7 cellular contexts compared by ENCODE assay signal in the genomic region with DNA sequence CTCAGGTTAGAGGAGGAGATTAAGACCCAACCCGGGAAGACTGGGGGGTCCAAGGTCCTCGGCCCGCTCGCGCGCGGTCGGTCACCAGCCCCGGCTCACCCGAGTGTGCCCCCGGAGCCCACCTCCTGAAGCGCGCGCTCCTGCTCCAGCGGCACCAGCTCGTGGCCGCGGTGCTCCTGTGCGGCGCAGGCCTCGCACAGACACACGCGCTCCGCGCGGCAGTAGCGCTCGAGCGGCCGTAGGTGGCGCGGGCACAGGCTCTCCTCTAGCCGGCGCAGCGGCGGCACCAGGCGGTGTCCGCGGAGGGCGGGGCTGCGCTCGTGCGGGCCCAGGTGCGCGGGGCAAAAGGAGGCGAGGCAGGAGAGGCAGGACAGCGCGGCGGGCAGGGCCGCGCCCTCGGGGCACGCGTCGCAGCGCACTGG. TPM values are rescaled to one million over a fixed set of nuclear protein-coding genes. Genes with fewer than 3 reads are reported as not detected.
DNase-seq lines count a peak whose midpoint lies in the region; ATAC-seq and TF ChIP-seq lines count a peak whose summit lies in the region.

No MANE protein-coding gene starts in this region.

- TF ChIP-seq CTCF in cardiac muscle cell (IDR thresholded peaks at IDR 0.05; ENCODE audit: low read depth, low read length) = peak; percentile 43

- peak; percentile 66 for ATAC-seq in GM18498 (IDR thresholded peaks at IDR 0.05; ENCODE audit: unreplicated experiment)
- no peak for ATAC-seq in HG02588 (IDR thresholded peaks at IDR 0.05; ENCODE audit: unreplicated experiment)

- WGBS in trophoblast cell (ENCODE audit: extremely low coverage, insufficient coverage, insufficient read length) = no CpG with 5 or more reads among the region's 56 CpGs

- no peaks in the 10 kb centered on the region for H3K36me3 ChIP-seq in HUES6 (ENCODE audit: control insufficient read depth, insufficient read depth, low read length)
- no peaks in the 10 kb centered on the region for H3K36me3 ChIP-seq in cardiac muscle cell
- H3K36me3 ChIP-seq in trophoblast cell (ENCODE audit: control insufficient read depth in 1 of 2, insufficient read depth in 2 of 2, low read length in 2 of 2) = no peaks in the 10 kb centered on the region

- no peak overlapping the region for H3K4ac ChIP-seq in trophoblast cell (ENCODE audit: low read depth, low read length)

- H3K23ac ChIP-seq in trophoblast cell (ENCODE audit: low read length) = no peak overlapping the region

- H3K9ac ChIP-seq in HUES6 (ENCODE audit: low read length) = peak overlapping the region; percentile 56
- H3K9ac ChIP-seq in trophoblast cell (ENCODE audit: low read length) = no peak overlapping the region

- H3K4me1 Mint-ChIP-seq in activated naive CD8-positive, alpha-beta T cell treated with anti-CD3 and anti-CD28 coated beads for 36 hours = peaks cover 27% of the 10 kb centered on the region

- H3K18ac ChIP-seq in trophoblast cell (ENCODE audit: low read length) = no peak overlapping the region

- H3K27me3 ChIP-seq in HUES6 (ENCODE audit: control insufficient read depth, insufficient read depth, low read length) = peaks cover 25% of the 10 kb centered on the region
- H3K27me3 ChIP-seq in cardiac muscle cell = peaks cover 30% of the 10 kb centered on the region
- H3K27me3 ChIP-seq in trophoblast cell (ENCODE audit: insufficient read depth, low read length) = peaks cover 19% of the 10 kb centered on the region

- no peak overlapping the region for H2BK12ac ChIP-seq in trophoblast cell (ENCODE audit: low read length)

- no peak overlapping the region for H4K12ac ChIP-seq in trophoblast cell (ENCODE audit: low read depth, low read length)

- in situ Hi-C loops in SK-MEL-5 (cut with HindIII; ENCODE audit: low pct_unique_long_range_greater_than_20kb, low sequenced_read_pairs) = no loop called here

- H3K27me3 Mint-ChIP-seq in activated naive CD8-positive, alpha-beta T cell treated with anti-CD3 and anti-CD28 coated beads for 36 hours = peaks cover 5% of the 10 kb centered on the region

- no peak overlapping the region for H2BK120ac ChIP-seq in trophoblast cell (ENCODE audit: insufficient read depth, low read length, poor library complexity)

- H4K8ac ChIP-seq in trophoblast cell (ENCODE audit: low read depth, low read length) = no peak overlapping the region

- peak overlapping the region; percentile 82 for H3K4me3 Mint-ChIP-seq in activated naive CD8-positive, alpha-beta T cell treated with anti-CD3 and anti-CD28 coated beads for 36 hours

- H2BK5ac ChIP-seq in trophoblast cell (ENCODE audit: low read depth, low read length, poor library complexity) = no peak overlapping the region

- H3K9me3 ChIP-seq in HUES6 (ENCODE audit: control insufficient read depth, insufficient read depth, low read depth, low read length) = no peaks in the 10 kb centered on the region
- H3K9me3 ChIP-seq in cardiac muscle cell (ENCODE audit: low read depth) = no peaks in the 10 kb centered on the region
- H3K9me3 ChIP-seq in trophoblast cell (ENCODE audit: insufficient read depth, low read depth, low read length) = peaks cover 2% of the 10 kb centered on the region

- H3K79me1 ChIP-seq in trophoblast cell (ENCODE audit: low read length) = no peaks in the 10 kb centered on the region

- H3K4me1 ChIP-seq in HUES6 (ENCODE audit: control insufficient read depth, insufficient read depth, low read length) (peaks cover 23% of the 10 kb centered on the region), cardiac muscle cell (ENCODE audit: low read depth) (peaks cover 9% of the 10 kb centered on the region), trophoblast cell (ENCODE audit: control insufficient read depth in 1 of 2, insufficient read depth in 2 of 2, low read length in 2 of 2) (peaks cover 14 to 23% of the 10 kb centered on the region in 2 experiments)

- H3K27ac Mint-ChIP-seq in activated naive CD8-positive, alpha-beta T cell treated with anti-CD3 and anti-CD28 coated beads for 36 hours = peak overlapping the region; percentile 71

- H3K4me3 ChIP-seq in HUES6 (ENCODE audit: low read depth, low read length) (peak overlapping the region; percentile 72), cardiac muscle cell (peak overlapping the region; percentile 12), trophoblast cell (ENCODE audit: low read depth, low read length) (peak overlapping the region; percentile 47)

- H3K79me2 ChIP-seq in trophoblast cell (ENCODE audit: control insufficient read depth, insufficient read depth, low read length, poor library complexity) = no peaks in the 10 kb centered on the region

- peak overlapping the region; percentile 30 for H2AFZ ChIP-seq in trophoblast cell (ENCODE audit: insufficient read depth, low read length, poor library complexity)

- no peak overlapping the region for H3K27ac ChIP-seq in HUES6 (ENCODE audit: low read depth, low read length)
- no peak overlapping the region for H3K27ac ChIP-seq in cardiac muscle cell
- H3K27ac ChIP-seq in trophoblast cell (ENCODE audit: low read depth, low read length) = no peak overlapping the region

- no peak overlapping the region for H3K14ac ChIP-seq in trophoblast cell (ENCODE audit: low read length)

- H2AK5ac ChIP-seq in trophoblast cell (ENCODE audit: low read length) = no peak overlapping the region

- peak; percentile 53 for DNase-seq in SK-MEL-5 (ENCODE audit: low read depth, low spot score)
- peak; percentile 83 for DNase-seq in activated naive CD8-positive, alpha-beta T cell treated with anti-CD3 and anti-CD28 coated beads for 36 hours
- peak; percentile 78 to 81 for DNase-seq in cardiac muscle cell (ENCODE audit: low read depth in 1 of 2, low spot score in 1 of 2)
- peak; percentile 76 to 87 for DNase-seq in trophoblast cell

- H3K4me2 ChIP-seq in trophoblast cell (ENCODE audit: low read length) = peak overlapping the region; percentile 73

- H3K9me3 Mint-ChIP-seq in activated naive CD8-positive, alpha-beta T cell treated with anti-CD3 and anti-CD28 coated beads for 36 hours = no peaks in the 10 kb centered on the region

- peaks cover 5% of the 10 kb centered on the region for H3K36me3 Mint-ChIP-seq in activated naive CD8-positive, alpha-beta T cell treated with anti-CD3 and anti-CD28 coated beads for 36 hours

- H4K91ac ChIP-seq in trophoblast cell (ENCODE audit: low read depth, low read length) = no peak overlapping the region

RNA-seq across cellular contexts. Expression of a gene that starts 0.6 kb away (rescaled TPM):
- total RNA-seq in SK-MEL-5 (2014; rRNA removed; shearing (Covaris generic)) = 7.3 and 8.1 TPM in 2 replicates
- polyA plus RNA-seq in SK-MEL-5 (2015; cell fraction: cytosol; rRNA removed) = 15.1 and 19.4 TPM in 2 replicates
- polyA plus RNA-seq in SK-MEL-5 (2015; cell fraction: nucleus; rRNA removed) = 17.8 and 28.5 TPM in 2 replicates
- total RNA-seq in activated naive CD8-positive, alpha-beta T cell treated with anti-CD3 and anti-CD28 coated beads for 36 hours = 10 to 100 TPM; 16.4 to 18.3 TPM
- 1.3 and 4.6 TPM in 2 replicates for total RNA-seq in cardiac muscle cell
- 2.2 and 2.9 TPM in 2 replicates for polyA plus RNA-seq in cardiac muscle cell
- 1.0 and 1.4 TPM in 2 replicates for polyA plus RNA-seq in trophoblast cell (2013)

RNA-seq across cellular contexts. Expression of a gene that starts 19.0 kb away (rescaled TPM):
- 53.5 and 56.5 TPM in 2 replicates for total RNA-seq in SK-MEL-5 (2014; rRNA removed; shearing (Covaris generic))
- polyA plus RNA-seq in SK-MEL-5 (2015; cell fraction: cytosol; rRNA removed) = 71.7 and 103 TPM in 2 replicates
- 67.5 and 73.8 TPM in 2 replicates for polyA plus RNA-seq in SK-MEL-5 (2015; cell fraction: nucleus; rRNA removed)
- total RNA-seq in activated naive CD8-positive, alpha-beta T cell treated with anti-CD3 and anti-CD28 coated beads for 36 hours = 10 to 100 TPM; 37.2 to 41.7 TPM
- 20.2 and 31.5 TPM in 2 replicates for total RNA-seq in cardiac muscle cell
- 14.6 and 16.8 TPM in 2 replicates for polyA plus RNA-seq in cardiac muscle cell
- polyA plus RNA-seq in trophoblast cell (2013) = 7.5 and 7.7 TPM in 2 replicates

RNA-seq across cellular contexts. Expression of a gene that starts 22.6 kb away (rescaled TPM):
- 49.5 and 67.9 TPM in 2 replicates for total RNA-seq in SK-MEL-5 (2014; rRNA removed; shearing (Covaris generic))
- polyA plus RNA-seq in SK-MEL-5 (2015; cell fraction: cytosol; rRNA removed) = 214 and 237 TPM in 2 replicates
- 179 and 186 TPM in 2 replicates for polyA plus RNA-seq in SK-MEL-5 (2015; cell fraction: nucleus; rRNA removed)
- 10 to 100 TPM; 45.0 to 49.3 TPM for total RNA-seq in activated naive CD8-positive, alpha-beta T cell treated with anti-CD3 and anti-CD28 coated beads for 36 hours
- total RNA-seq in cardiac muscle cell = 61.3 and 75.6 TPM in 2 replicates
- 160 and 161 TPM in 2 replicates for polyA plus RNA-seq in cardiac muscle cell
- 131 and 133 TPM in 2 replicates for polyA plus RNA-seq in trophoblast cell (2013)

RNA-seq across cellular contexts. Expression of a gene that starts 26.9 kb away (rescaled TPM):
- total RNA-seq in SK-MEL-5 (2014; rRNA removed; shearing (Covaris generic)) = 47.6 and 57.4 TPM in 2 replicates
- 151 and 161 TPM in 2 replicates for polyA plus RNA-seq in SK-MEL-5 (2015; cell fraction: cytosol; rRNA removed)
- polyA plus RNA-seq in SK-MEL-5 (2015; cell fraction: nucleus; rRNA removed) = 317 and 374 TPM in 2 replicates
- 100 to 1,000 TPM; 148 to 161 TPM for total RNA-seq in activated naive CD8-positive, alpha-beta T cell treated with anti-CD3 and anti-CD28 coated beads for 36 hours
- total RNA-seq in cardiac muscle cell = 63.9 and 68.0 TPM in 2 replicates
- 222 and 227 TPM in 2 replicates for polyA plus RNA-seq in cardiac muscle cell
- polyA plus RNA-seq in trophoblast cell (2013) = 45.9 and 48.7 TPM in 2 replicates

RNA-seq across cellular contexts. Expression of a gene that starts 33.6 kb away (rescaled TPM):
- total RNA-seq in SK-MEL-5 (2014; rRNA removed; shearing (Covaris generic)) = 1.3 and 1.8 TPM in 2 replicates
- polyA plus RNA-seq in SK-MEL-5 (2015; cell fraction: cytosol; rRNA removed) = 1.5 and 2.7 TPM in 2 replicates
- 2.4 and 10.2 TPM in 2 replicates for polyA plus RNA-seq in SK-MEL-5 (2015; cell fraction: nucleus; rRNA removed)
- 100 to 1,000 TPM; 145 to 156 TPM for total RNA-seq in activated naive CD8-positive, alpha-beta T cell treated with anti-CD3 and anti-CD28 coated beads for 36 hours
- 4.6 and 14.8 TPM in 2 replicates for total RNA-seq in cardiac muscle cell
- polyA plus RNA-seq in cardiac muscle cell = 10.8 and 24.6 TPM in 2 replicates
- polyA plus RNA-seq in trophoblast cell (2013) = 4.4 and 4.9 TPM in 2 replicates

Comparison
In these comparisons a context has a peak if more than half of its experiments do, and no peak if none do; other contexts are left out.
1. H3K4me3 ChIP-seq: peak in every context shown above with its lines; median percentile 72 in HUES6; 47 in trophoblast cell; 12 in cardiac muscle cell.